Comparison of ENCODE assay signal across 1 cellular context in the genomic region with DNA sequence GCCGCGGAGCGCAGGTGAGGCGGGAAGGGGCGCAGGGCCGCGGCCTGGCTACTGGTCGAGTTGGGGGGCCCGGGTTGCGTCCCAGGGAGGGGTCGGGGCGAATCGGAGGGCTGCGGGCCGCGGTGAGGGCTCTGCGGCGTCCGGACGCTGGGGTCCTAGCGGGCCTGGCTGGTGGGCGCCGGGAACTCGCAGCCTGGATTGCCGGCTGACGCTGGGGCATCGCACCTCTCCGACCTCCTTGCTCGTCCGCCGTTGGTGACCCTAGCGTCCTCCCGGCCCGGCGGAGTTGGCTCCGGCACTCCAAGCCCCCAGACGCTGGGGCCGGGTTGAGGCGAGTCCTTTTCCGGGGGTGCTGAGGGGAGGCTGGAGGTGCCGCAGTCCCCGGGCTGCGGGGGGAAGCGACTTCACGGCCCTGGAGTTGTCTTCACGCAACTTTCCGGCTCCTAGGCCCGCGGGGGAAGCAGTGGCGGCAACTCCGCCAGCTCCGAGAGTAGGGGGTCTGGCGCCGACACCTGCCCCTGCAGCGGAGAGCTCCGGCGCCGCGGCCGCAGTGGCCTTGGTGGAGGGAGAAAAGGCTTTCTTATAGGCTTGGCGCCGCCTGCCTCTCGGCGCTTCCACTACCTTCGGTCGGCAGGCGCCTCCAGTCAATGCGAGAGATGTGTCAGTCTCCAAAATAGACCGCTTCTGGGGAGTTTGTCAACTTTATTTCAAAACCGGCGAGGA.
TF ChIP-seq lines count a peak whose summit lies in the region.

No MANE protein-coding gene starts in this region.

TF ChIP-seq in HepG2, 621 proteins besides CTCF, POLR2A, EP300 and RAD21 (continued from another document and continues in another):
- TF ChIP-seq, protein P1, sequence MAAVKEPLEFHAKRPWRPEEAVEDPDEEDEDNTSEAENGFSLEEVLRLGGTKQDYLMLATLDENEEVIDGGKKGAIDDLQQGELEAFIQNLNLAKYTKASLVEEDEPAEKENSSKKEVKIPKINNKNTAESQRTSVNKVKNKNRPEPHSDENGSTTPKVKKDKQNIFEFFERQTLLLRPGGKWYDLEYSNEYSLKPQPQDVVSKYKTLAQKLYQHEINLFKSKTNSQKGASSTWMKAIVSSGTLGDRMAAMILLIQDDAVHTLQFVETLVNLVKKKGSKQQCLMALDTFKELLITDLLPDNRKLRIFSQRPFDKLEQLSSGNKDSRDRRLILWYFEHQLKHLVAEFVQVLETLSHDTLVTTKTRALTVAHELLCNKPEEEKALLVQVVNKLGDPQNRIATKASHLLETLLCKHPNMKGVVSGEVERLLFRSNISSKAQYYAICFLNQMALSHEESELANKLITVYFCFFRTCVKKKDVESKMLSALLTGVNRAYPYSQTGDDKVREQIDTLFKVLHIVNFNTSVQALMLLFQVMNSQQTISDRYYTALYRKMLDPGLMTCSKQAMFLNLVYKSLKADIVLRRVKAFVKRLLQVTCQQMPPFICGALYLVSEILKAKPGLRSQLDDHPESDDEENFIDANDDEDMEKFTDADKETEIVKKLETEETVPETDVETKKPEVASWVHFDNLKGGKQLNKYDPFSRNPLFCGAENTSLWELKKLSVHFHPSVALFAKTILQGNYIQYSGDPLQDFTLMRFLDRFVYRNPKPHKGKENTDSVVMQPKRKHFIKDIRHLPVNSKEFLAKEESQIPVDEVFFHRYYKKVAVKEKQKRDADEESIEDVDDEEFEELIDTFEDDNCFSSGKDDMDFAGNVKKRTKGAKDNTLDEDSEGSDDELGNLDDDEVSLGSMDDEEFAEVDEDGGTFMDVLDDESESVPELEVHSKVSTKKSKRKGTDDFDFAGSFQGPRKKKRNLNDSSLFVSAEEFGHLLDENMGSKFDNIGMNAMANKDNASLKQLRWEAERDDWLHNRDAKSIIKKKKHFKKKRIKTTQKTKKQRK (IDR thresholded peaks at IDR 0.05; ENCODE audit: low read length) = no peak
- TF ChIP-seq, protein P2, sequence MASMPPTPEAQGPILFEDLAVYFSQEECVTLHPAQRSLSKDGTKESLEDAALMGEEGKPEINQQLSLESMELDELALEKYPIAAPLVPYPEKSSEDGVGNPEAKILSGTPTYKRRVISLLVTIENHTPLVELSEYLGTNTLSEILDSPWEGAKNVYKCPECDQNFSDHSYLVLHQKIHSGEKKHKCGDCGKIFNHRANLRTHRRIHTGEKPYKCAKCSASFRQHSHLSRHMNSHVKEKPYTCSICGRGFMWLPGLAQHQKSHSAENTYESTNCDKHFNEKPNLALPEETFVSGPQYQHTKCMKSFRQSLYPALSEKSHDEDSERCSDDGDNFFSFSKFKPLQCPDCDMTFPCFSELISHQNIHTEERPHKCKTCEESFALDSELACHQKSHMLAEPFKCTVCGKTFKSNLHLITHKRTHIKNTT (CRISPR knock-in tag; IDR thresholded peaks at IDR 0.05) = no peak
- TF ChIP-seq ZNF709 (CRISPR knock-in tag; IDR thresholded peaks at IDR 0.05) (0 out of 2 replicates have a peak, but pooled peaks have one; percentile 27), NCOA5 (CRISPR knock-in tag; IDR thresholded peaks at IDR 0.05) (no peak), REL (CRISPR knock-in tag; conservative IDR thresholded peaks at IDR 0.05) (no peak), ZIK1 (CRISPR knock-in tag; IDR thresholded peaks at IDR 0.05; ENCODE audit: borderline replicate concordance, low read depth) (no peak), YEATS4 (CRISPR knock-in tag; IDR thresholded peaks at IDR 0.05; ENCODE audit: borderline replicate concordance) (no peak; the same call in 1 of the 2 replicates), MXI1 (IDR thresholded peaks at IDR 0.05; ENCODE audit: borderline replicate concordance, low read depth, low read length) (no peak), ZBTB1 (CRISPR knock-in tag; IDR thresholded peaks at IDR 0.05; ENCODE audit: borderline replicate concordance) (no peak), PPARG (CRISPR knock-in tag; conservative IDR thresholded peaks at IDR 0.05) (no peak), ZNF337 (CRISPR knock-in tag; IDR thresholded peaks at IDR 0.05; ENCODE audit: borderline replicate concordance, low read depth) (no peak), ZKSCAN1 (IDR thresholded peaks at IDR 0.05; ENCODE audit: low read length) (no peak), SKI (IDR thresholded peaks at IDR 0.05; ENCODE audit: partially characterized antibody) (no peak), ZNF10 (CRISPR knock-in tag; IDR thresholded peaks at IDR 0.05; ENCODE audit: borderline replicate concordance, low read depth) (no peak), SMARCC2 (IDR thresholded peaks at IDR 0.05) (no peak), ZNF136 (CRISPR knock-in tag; IDR thresholded peaks at IDR 0.05; ENCODE audit: low read depth) (no peak), RARA (CRISPR knock-in tag; IDR thresholded peaks at IDR 0.05) (no peak), MYC (CRISPR knock-in tag; IDR thresholded peaks at IDR 0.05; ENCODE audit: borderline replicate concordance) (no peak), ZNF619 (CRISPR knock-in tag; IDR thresholded peaks at IDR 0.05) (no peak), POLR2AphosphoS2 (IDR thresholded peaks at IDR 0.05; ENCODE audit: low read depth, low read length) (no peak), HNRNPLL (IDR thresholded peaks at IDR 0.05; ENCODE audit: low read depth, low read length, poor library complexity, severe bottlenecking) (peak; percentile 16), ZNF263 (CRISPR knock-in tag; IDR thresholded peaks at IDR 0.05) (no peak), ZNF883 (CRISPR knock-in tag; IDR thresholded peaks at IDR 0.05; ENCODE audit: not compliant biosample characterization) (peak; percentile 52), GFI1 (CRISPR knock-in tag; IDR thresholded peaks at IDR 0.05; ENCODE audit: borderline replicate concordance) (no peak), REXO4 (CRISPR knock-in tag; IDR thresholded peaks at IDR 0.05; ENCODE audit: borderline replicate concordance) (no peak), KDM5B (CRISPR knock-in tag; IDR thresholded peaks at IDR 0.05; ENCODE audit: borderline replicate concordance) (no peak), PTBP1 (IDR thresholded peaks at IDR 0.05; ENCODE audit: low read depth, low read length, poor library complexity, severe bottlenecking) (no peak), NR2F6 (IDR thresholded peaks at IDR 0.05) (no peak), NR2F6 (CRISPR knock-in tag; IDR thresholded peaks at IDR 0.05) (no peak), HIVEP1 (CRISPR knock-in tag; IDR thresholded peaks at IDR 0.05) (0 out of 2 replicates have a peak, but pooled peaks have one; percentile 41), FLYWCH1 (CRISPR knock-in tag; IDR thresholded peaks at IDR 0.05) (0 out of 2 replicates have a peak, but pooled peaks have one; percentile 36), HNRNPUL1 (IDR thresholded peaks at IDR 0.05; ENCODE audit: low read depth, low read length) (no peak), FOXK2 (IDR thresholded peaks at IDR 0.05) (no peak), CC2D1A (CRISPR knock-in tag; IDR thresholded peaks at IDR 0.05) (no peak), RBFOX2 (IDR thresholded peaks at IDR 0.05; ENCODE audit: low read depth, low read length) (peak; percentile 61), MAF1 (CRISPR knock-in tag; IDR thresholded peaks at IDR 0.05; ENCODE audit: borderline replicate concordance) (no peak), JDP2 (CRISPR knock-in tag; IDR thresholded peaks at IDR 0.05; ENCODE audit: borderline replicate concordance) (no peak), KLF16 (CRISPR knock-in tag; IDR thresholded peaks at IDR 0.05) (no peak), TSC22D2 (CRISPR knock-in tag; IDR thresholded peaks at IDR 0.05; ENCODE audit: borderline replicate concordance) (no peak), ZNF614 (CRISPR knock-in tag; IDR thresholded peaks at IDR 0.05; ENCODE audit: borderline replicate concordance) (no peak), ZSCAN29 (CRISPR knock-in tag; conservative IDR thresholded peaks at IDR 0.05) (no peak), ZNF547 (CRISPR knock-in tag; IDR thresholded peaks at IDR 0.05) (0 out of 2 replicates have a peak, but pooled peaks have one; percentile 62), KLF12 (CRISPR knock-in tag; IDR thresholded peaks at IDR 0.05; ENCODE audit: borderline replicate concordance) (no peak), HNRNPK (IDR thresholded peaks at IDR 0.05; ENCODE audit: low read depth, low read length, poor library complexity, severe bottlenecking) (peak; percentile 16)
- TF ChIP-seq, protein P3, sequence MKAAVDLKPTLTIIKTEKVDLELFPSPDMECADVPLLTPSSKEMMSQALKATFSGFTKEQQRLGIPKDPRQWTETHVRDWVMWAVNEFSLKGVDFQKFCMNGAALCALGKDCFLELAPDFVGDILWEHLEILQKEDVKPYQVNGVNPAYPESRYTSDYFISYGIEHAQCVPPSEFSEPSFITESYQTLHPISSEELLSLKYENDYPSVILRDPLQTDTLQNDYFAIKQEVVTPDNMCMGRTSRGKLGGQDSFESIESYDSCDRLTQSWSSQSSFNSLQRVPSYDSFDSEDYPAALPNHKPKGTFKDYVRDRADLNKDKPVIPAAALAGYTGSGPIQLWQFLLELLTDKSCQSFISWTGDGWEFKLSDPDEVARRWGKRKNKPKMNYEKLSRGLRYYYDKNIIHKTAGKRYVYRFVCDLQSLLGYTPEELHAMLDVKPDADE (CRISPR knock-in tag; IDR thresholded peaks at IDR 0.05) = no peak
- TF ChIP-seq, protein P4, sequence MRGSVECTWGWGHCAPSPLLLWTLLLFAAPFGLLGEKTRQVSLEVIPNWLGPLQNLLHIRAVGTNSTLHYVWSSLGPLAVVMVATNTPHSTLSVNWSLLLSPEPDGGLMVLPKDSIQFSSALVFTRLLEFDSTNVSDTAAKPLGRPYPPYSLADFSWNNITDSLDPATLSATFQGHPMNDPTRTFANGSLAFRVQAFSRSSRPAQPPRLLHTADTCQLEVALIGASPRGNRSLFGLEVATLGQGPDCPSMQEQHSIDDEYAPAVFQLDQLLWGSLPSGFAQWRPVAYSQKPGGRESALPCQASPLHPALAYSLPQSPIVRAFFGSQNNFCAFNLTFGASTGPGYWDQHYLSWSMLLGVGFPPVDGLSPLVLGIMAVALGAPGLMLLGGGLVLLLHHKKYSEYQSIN (CRISPR knock-in tag; IDR thresholded peaks at IDR 0.05; ENCODE audit: borderline replicate concordance) = no peak
- TF ChIP-seq, protein P5, sequence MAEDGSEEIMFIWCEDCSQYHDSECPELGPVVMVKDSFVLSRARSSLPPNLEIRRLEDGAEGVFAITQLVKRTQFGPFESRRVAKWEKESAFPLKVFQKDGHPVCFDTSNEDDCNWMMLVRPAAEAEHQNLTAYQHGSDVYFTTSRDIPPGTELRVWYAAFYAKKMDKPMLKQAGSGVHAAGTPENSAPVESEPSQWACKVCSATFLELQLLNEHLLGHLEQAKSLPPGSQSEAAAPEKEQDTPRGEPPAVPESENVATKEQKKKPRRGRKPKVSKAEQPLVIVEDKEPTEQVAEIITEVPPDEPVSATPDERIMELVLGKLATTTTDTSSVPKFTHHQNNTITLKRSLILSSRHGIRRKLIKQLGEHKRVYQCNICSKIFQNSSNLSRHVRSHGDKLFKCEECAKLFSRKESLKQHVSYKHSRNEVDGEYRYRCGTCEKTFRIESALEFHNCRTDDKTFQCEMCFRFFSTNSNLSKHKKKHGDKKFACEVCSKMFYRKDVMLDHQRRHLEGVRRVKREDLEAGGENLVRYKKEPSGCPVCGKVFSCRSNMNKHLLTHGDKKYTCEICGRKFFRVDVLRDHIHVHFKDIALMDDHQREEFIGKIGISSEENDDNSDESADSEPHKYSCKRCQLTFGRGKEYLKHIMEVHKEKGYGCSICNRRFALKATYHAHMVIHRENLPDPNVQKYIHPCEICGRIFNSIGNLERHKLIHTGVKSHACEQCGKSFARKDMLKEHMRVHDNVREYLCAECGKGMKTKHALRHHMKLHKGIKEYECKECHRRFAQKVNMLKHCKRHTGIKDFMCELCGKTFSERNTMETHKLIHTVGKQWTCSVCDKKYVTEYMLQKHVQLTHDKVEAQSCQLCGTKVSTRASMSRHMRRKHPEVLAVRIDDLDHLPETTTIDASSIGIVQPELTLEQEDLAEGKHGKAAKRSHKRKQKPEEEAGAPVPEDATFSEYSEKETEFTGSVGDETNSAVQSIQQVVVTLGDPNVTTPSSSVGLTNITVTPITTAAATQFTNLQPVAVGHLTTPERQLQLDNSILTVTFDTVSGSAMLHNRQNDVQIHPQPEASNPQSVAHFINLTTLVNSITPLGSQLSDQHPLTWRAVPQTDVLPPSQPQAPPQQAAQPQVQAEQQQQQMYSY (CRISPR knock-in tag; IDR thresholded peaks at IDR 0.05) = no peak
- TF ChIP-seq, protein P6, sequence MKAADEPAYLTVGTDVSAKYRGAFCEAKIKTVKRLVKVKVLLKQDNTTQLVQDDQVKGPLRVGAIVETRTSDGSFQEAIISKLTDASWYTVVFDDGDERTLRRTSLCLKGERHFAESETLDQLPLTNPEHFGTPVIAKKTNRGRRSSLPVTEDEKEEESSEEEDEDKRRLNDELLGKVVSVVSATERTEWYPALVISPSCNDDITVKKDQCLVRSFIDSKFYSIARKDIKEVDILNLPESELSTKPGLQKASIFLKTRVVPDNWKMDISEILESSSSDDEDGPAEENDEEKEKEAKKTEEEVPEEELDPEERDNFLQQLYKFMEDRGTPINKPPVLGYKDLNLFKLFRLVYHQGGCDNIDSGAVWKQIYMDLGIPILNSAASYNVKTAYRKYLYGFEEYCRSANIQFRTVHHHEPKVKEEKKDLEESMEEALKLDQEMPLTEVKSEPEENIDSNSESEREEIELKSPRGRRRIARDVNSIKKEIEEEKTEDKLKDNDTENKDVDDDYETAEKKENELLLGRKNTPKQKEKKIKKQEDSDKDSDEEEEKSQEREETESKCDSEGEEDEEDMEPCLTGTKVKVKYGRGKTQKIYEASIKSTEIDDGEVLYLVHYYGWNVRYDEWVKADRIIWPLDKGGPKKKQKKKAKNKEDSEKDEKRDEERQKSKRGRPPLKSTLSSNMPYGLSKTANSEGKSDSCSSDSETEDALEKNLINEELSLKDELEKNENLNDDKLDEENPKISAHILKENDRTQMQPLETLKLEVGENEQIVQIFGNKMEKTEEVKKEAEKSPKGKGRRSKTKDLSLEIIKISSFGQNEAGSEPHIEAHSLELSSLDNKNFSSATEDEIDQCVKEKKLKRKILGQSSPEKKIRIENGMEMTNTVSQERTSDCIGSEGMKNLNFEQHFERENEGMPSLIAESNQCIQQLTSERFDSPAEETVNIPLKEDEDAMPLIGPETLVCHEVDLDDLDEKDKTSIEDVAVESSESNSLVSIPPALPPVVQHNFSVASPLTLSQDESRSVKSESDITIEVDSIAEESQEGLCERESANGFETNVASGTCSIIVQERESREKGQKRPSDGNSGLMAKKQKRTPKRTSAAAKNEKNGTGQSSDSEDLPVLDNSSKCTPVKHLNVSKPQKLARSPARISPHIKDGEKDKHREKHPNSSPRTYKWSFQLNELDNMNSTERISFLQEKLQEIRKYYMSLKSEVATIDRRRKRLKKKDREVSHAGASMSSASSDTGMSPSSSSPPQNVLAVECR (CRISPR knock-in tag; IDR thresholded peaks at IDR 0.05; ENCODE audit: borderline replicate concordance) = 0 out of 2 replicates have a peak, but pooled peaks have one; percentile 13
